Comparison of ENCODE assay signal across 21 cellular contexts in genomic region chr22:48742191-48742555, GRCh38.
"Had no signal": no experiment of that assay in that cellular context is flagged by ENCODE, and none has a peak within 500 bp of the region (broad histone marks: within the 10 kb centered on the region; RNA-seq: fewer than 3 reads in every experiment).

No MANE protein-coding gene starts in this region.

- H3K4me3 Mint-ChIP-seq: activated CD4-positive, alpha-beta T cell treated with anti-CD3 and anti-CD28 coated beads, Interleukin-2, amount 10 ng/mL, durations not matched to agents 24 days and 14 days; activated naive CD4-positive, alpha-beta T cell treated with anti-CD3 and anti-CD28 coated beads, Interleukin-2, amount 10 ng/mL, durations not matched to agents 7 days and 5 days; activated naive CD8-positive, alpha-beta T cell treated with anti-CD3 and anti-CD28 coated beads, Interleukin-2, amount 10 ng/mL, durations not matched to agents 7 days and 5 days; activated T-cell treated with anti-CD3 and anti-CD28 coated beads, Interleukin-2, amount 50 U/mL, for 72 hours; T-helper 1 cell treated with Interleukin-12 subunit alpha and Interleukin-12 subunit beta and Interleukin-4 antibody, amounts not matched to agents 30 μg/mL and 1 μg/mL, for 36 hours had no signal

- H3K27me3 ChIP-seq: adrenal gland had no signal

- H3K27ac ChIP-seq: adrenal gland had no signal

- H3K36me3 Mint-ChIP-seq: activated naive CD4-positive, alpha-beta T cell treated with anti-CD3 and anti-CD28 coated beads, Interleukin-2, amount 10 ng/mL, durations not matched to agents 7 days and 5 days; activated naive CD8-positive, alpha-beta T cell treated with anti-CD3 and anti-CD28 coated beads, Interleukin-2, amount 10 ng/mL, durations not matched to agents 7 days and 5 days had no signal

- DNase-seq: activated CD4-positive, alpha-beta T cell treated with anti-CD3 and anti-CD28 coated beads, Interleukin-2, amount 10 ng/mL, durations not matched to agents 24 days and 14 days; activated CD4-positive, alpha-beta T cell treated with anti-CD3 and anti-CD28 coated beads, Interleukin-2, amount 50 U/mL, for 48 hours; activated gamma-delta T cell treated with Interleukin-2 at 50 U/mL for 16 hours; activated naive CD8-positive, alpha-beta T cell treated with anti-CD3 and anti-CD28 coated beads, Interleukin-2, amount 10 ng/mL, durations not matched to agents 7 days and 5 days; activated T-cell treated with anti-CD3 and anti-CD28 coated beads, Interleukin-2, amount 50 U/mL, for 72 hours; anterior cingulate cortex; caudate nucleus; Kasumi-1; KBM-7; NCI-H1105 treated with DMSO at 0.1 percent for 48 hours; NCI-H1436 treated with DMSO at 0.1 percent for 48 hours; NCI-H187; NCI-H2081; NCI-H510A treated with DMSO at 0.1 percent for 48 hours; NCI-H69; NK-92 treated with Interleukin-12 subunit alpha and Interleukin-12 subunit beta, amount 100 ng/mL, for 24 hours; SHP77 treated with DMSO at 0.1 percent for 48 hours had no signal

- H3K4me1 Mint-ChIP-seq: activated CD4-positive, alpha-beta T cell treated with anti-CD3 and anti-CD28 coated beads, Interleukin-2, amount 10 ng/mL, durations not matched to agents 24 days and 14 days; activated naive CD4-positive, alpha-beta T cell treated with anti-CD3 and anti-CD28 coated beads, Interleukin-2, amount 10 ng/mL, durations not matched to agents 7 days and 5 days; activated naive CD8-positive, alpha-beta T cell treated with anti-CD3 and anti-CD28 coated beads, Interleukin-2, amount 10 ng/mL, durations not matched to agents 7 days and 5 days had no signal

- H3K9me3 Mint-ChIP-seq: activated CD4-positive, alpha-beta T cell treated with anti-CD3 and anti-CD28 coated beads, Interleukin-2, amount 10 ng/mL, durations not matched to agents 24 days and 14 days; activated naive CD4-positive, alpha-beta T cell treated with anti-CD3 and anti-CD28 coated beads, Interleukin-2, amount 10 ng/mL, durations not matched to agents 7 days and 5 days; activated naive CD8-positive, alpha-beta T cell treated with anti-CD3 and anti-CD28 coated beads, Interleukin-2, amount 10 ng/mL, durations not matched to agents 7 days and 5 days; activated T-cell treated with anti-CD3 and anti-CD28 coated beads, Interleukin-2, amount 50 U/mL, for 72 hours; activated T-helper 2 cell treated with anti-CD3 and anti-CD28 coated beads, Interferon-gamma antibody, Interleukin-2, Interleukin-4, amounts not matched to agents 10 μg/mL and 5 μg/mL and 100 μg/mL, durations not matched to agents 14 hours and 24 hours and 36 hours; T-helper 1 cell treated with Interleukin-12 subunit alpha and Interleukin-12 subunit beta and Interleukin-4 antibody, amounts not matched to agents 30 μg/mL and 1 μg/mL, for 36 hours had no signal

- H3K9me3 ChIP-seq: adrenal gland had no signal

- H3K27me3 Mint-ChIP-seq: activated CD4-positive, alpha-beta T cell treated with anti-CD3 and anti-CD28 coated beads, Interleukin-2, amount 10 ng/mL, durations not matched to agents 24 days and 14 days; activated naive CD4-positive, alpha-beta T cell treated with anti-CD3 and anti-CD28 coated beads, Interleukin-2, amount 10 ng/mL, durations not matched to agents 7 days and 5 days; activated naive CD8-positive, alpha-beta T cell treated with anti-CD3 and anti-CD28 coated beads, Interleukin-2, amount 10 ng/mL, durations not matched to agents 7 days and 5 days had no signal

- H3K4me3 ChIP-seq: adrenal gland had no signal

- H3K4me1 ChIP-seq: adrenal gland had no signal

- H3K36me3 ChIP-seq: adrenal gland had no signal

- H3K27ac Mint-ChIP-seq: activated CD4-positive, alpha-beta T cell treated with anti-CD3 and anti-CD28 coated beads, Interleukin-2, amount 10 ng/mL, durations not matched to agents 24 days and 14 days; activated naive CD4-positive, alpha-beta T cell treated with anti-CD3 and anti-CD28 coated beads, Interleukin-2, amount 10 ng/mL, durations not matched to agents 7 days and 5 days; activated naive CD8-positive, alpha-beta T cell treated with anti-CD3 and anti-CD28 coated beads, Interleukin-2, amount 10 ng/mL, durations not matched to agents 7 days and 5 days; activated T-cell treated with anti-CD3 and anti-CD28 coated beads, Interleukin-2, amount 50 U/mL, for 72 hours; activated T-helper 2 cell treated with anti-CD3 and anti-CD28 coated beads, Interferon-gamma antibody, Interleukin-2, Interleukin-4, amounts not matched to agents 10 μg/mL and 5 μg/mL and 100 μg/mL, durations not matched to agents 14 hours and 24 hours and 36 hours; T-helper 1 cell treated with Interleukin-12 subunit alpha and Interleukin-12 subunit beta and Interleukin-4 antibody, amounts not matched to agents 30 μg/mL and 1 μg/mL, for 36 hours had no signal
